In genomic region chr9:33923998-33924701, GRCh38 we compare ENCODE assay signal across 1 cellular context.
TF ChIP-seq lines count a peak whose summit lies in the region.

No MANE protein-coding gene starts in this region.

TF ChIP-seq in H1, 55 proteins besides CTCF, POLR2A, EP300 and RAD21:
- no peak for TF ChIP-seq SP1 (IDR thresholded peaks at IDR 0.05; ENCODE audit: low read depth, low read length)
- no peak for TF ChIP-seq POLR2AphosphoS5 (IDR thresholded peaks at IDR 0.05; ENCODE audit: low read depth, low read length)
TF ChIP-seq in H1: peak in this region for 0.
